ENCODE assay signal across 32 cellular contexts in genomic region chr6:71336901-71337300, GRCh38.
"Had no signal": no experiment of that assay in that cellular context is flagged by ENCODE, and none has a peak within 500 bp of the region (broad histone marks: within the 10 kb centered on the region; RNA-seq: fewer than 3 reads in every experiment).

No MANE protein-coding gene starts in this region.

- H3K27ac Mint-ChIP-seq: activated CD4-positive, alpha-beta memory T cell treated with anti-CD3 and anti-CD28 coated beads, Interleukin-2, amount 10 ng/mL, durations not matched to agents 7 days and 5 days; activated CD4-positive, alpha-beta T cell treated with anti-CD3 and anti-CD28 coated beads for 36 hours; activated CD4-positive, alpha-beta T cell treated with anti-CD3 and anti-CD28 coated beads, Interleukin-2, amount 10 ng/mL, durations not matched to agents 24 days and 14 days; activated naive CD8-positive, alpha-beta T cell; activated T-helper 17 cell treated with anti-CD3 and anti-CD28 coated beads, Interleukin-2, amount 50 U/mL, for 72 hours; dendritic cell treated with granulocyte-macrophage colony-stimulating factor and Interleukin-4, amounts not matched to agents 40 ng/mL and 50 ng/mL, for 4 days; endodermal cell; T-helper 17 cell; T-helper 2 cell treated with Interferon-gamma antibody and Interleukin-4, amounts not matched to agents 5 μg/mL and 100 μg/mL, for 36 hours had no signal

- H3K4me1 ChIP-seq: breast epithelium, colonic mucosa, gastroesophageal sphincter had no signal

- H3K4me3 Mint-ChIP-seq: activated CD4-positive, alpha-beta memory T cell treated with anti-CD3 and anti-CD28 coated beads, Interleukin-2, amount 10 ng/mL, durations not matched to agents 7 days and 5 days; activated CD4-positive, alpha-beta T cell treated with anti-CD3 and anti-CD28 coated beads for 36 hours; activated CD4-positive, alpha-beta T cell treated with anti-CD3 and anti-CD28 coated beads, Interleukin-2, amount 10 ng/mL, durations not matched to agents 24 days and 14 days; activated naive CD8-positive, alpha-beta T cell; activated T-cell treated with anti-CD3 and anti-CD28 coated beads, Interleukin-2, amount 50 U/mL, for 4 hours; activated T-helper 17 cell treated with anti-CD3 and anti-CD28 coated beads, Interleukin-2, amount 50 U/mL, for 72 hours; brain; dendritic cell treated with granulocyte-macrophage colony-stimulating factor and Interleukin-4, amounts not matched to agents 40 ng/mL and 50 ng/mL, for 4 days; endodermal cell; T-helper 17 cell; T-helper 2 cell treated with Interferon-gamma antibody and Interleukin-4, amounts not matched to agents 5 μg/mL and 100 μg/mL, for 36 hours had no signal

- H3K4me1 Mint-ChIP-seq: activated CD4-positive, alpha-beta memory T cell treated with anti-CD3 and anti-CD28 coated beads, Interleukin-2, amount 10 ng/mL, durations not matched to agents 7 days and 5 days; activated T-helper 17 cell treated with anti-CD3 and anti-CD28 coated beads, Interleukin-2, amount 50 U/mL, for 72 hours; brain; T-helper 17 cell had no signal

- H3K9me3 ChIP-seq: breast epithelium, colonic mucosa, gastroesophageal sphincter had no signal

- H3K9me3 Mint-ChIP-seq: activated CD4-positive, alpha-beta memory T cell treated with anti-CD3 and anti-CD28 coated beads, Interleukin-2, amount 10 ng/mL, durations not matched to agents 7 days and 5 days; activated CD4-positive, alpha-beta T cell treated with anti-CD3 and anti-CD28 coated beads, Interleukin-2, amount 10 ng/mL, durations not matched to agents 24 days and 14 days; activated T-cell treated with anti-CD3 and anti-CD28 coated beads, Interleukin-2, amount 50 U/mL, for 4 hours; activated T-helper 17 cell treated with anti-CD3 and anti-CD28 coated beads, Interleukin-2, amount 50 U/mL, for 72 hours; dendritic cell treated with granulocyte-macrophage colony-stimulating factor and Interleukin-4, amounts not matched to agents 40 ng/mL and 50 ng/mL, for 4 days; endodermal cell; T-helper 2 cell treated with Interferon-gamma antibody and Interleukin-4, amounts not matched to agents 5 μg/mL and 100 μg/mL, for 36 hours had no signal

- H3K36me3 Mint-ChIP-seq: activated naive CD8-positive, alpha-beta T cell; brain had no signal

- H3K4me3 ChIP-seq: breast epithelium, cardiac muscle cell, colonic mucosa, dorsolateral prefrontal cortex, gastroesophageal sphincter, heart right ventricle, hepatocyte had no signal

- DNase-seq: activated CD4-positive, alpha-beta memory T cell treated with anti-CD3 and anti-CD28 coated beads, Interleukin-2, amount 10 ng/mL, durations not matched to agents 7 days and 5 days; activated CD4-positive, alpha-beta T cell treated with anti-CD3 and anti-CD28 coated beads for 36 hours; activated CD4-positive, alpha-beta T cell treated with anti-CD3 and anti-CD28 coated beads, Interleukin-2, amount 10 ng/mL, durations not matched to agents 24 days and 14 days; activated CD4-positive, CD25-positive, alpha-beta regulatory T cell; activated CD4-positive, CD25-positive, alpha-beta regulatory T cell treated with anti-CD3 and anti-CD28 coated beads, Interleukin-2, amount 50 U/mL, for 72 hours; activated effector memory CD4-positive, alpha-beta T cell treated with Interleukin-2 at 50 U/mL for 16 hours; activated gamma-delta T cell treated with Interleukin-2 at 50 U/mL for 16 hours; activated naive CD4-positive, alpha-beta T cell treated with anti-CD3 and anti-CD28 coated beads, Interleukin-2, amount 50 U/mL, for 16 hours; activated naive CD4-positive, alpha-beta T cell treated with Interleukin-2 at 50 U/mL for 16 hours; activated T-cell treated with anti-CD3 and anti-CD28 coated beads, Interleukin-2, amount 50 U/mL, for 4 hours; amniotic stem cell; anterior cingulate cortex; central memory CD4-positive, alpha-beta T cell; cerebellar nuclear complex; colonic mucosa; dorsolateral prefrontal cortex; effector memory CD4-positive, alpha-beta T cell; endodermal cell; foreskin keratinocyte; heart right ventricle; T-helper 1 cell; T-helper 17 cell; T1000 had no signal

- H3K27me3 ChIP-seq: breast epithelium, cardiac muscle cell, colonic mucosa, dorsolateral prefrontal cortex, foreskin keratinocyte, gastroesophageal sphincter, heart right ventricle, hepatocyte had no signal

- H3K27me3 Mint-ChIP-seq: activated CD4-positive, alpha-beta T cell treated with anti-CD3 and anti-CD28 coated beads, Interleukin-2, amount 10 ng/mL, durations not matched to agents 24 days and 14 days; dendritic cell treated with granulocyte-macrophage colony-stimulating factor and Interleukin-4, amounts not matched to agents 40 ng/mL and 50 ng/mL, for 4 days; T-helper 17 cell had no signal

- H3K27ac ChIP-seq: breast epithelium, cardiac muscle cell, colonic mucosa, dorsolateral prefrontal cortex, foreskin keratinocyte, gastroesophageal sphincter, heart right ventricle, hepatocyte had no signal

- H3K36me3 ChIP-seq: breast epithelium, cardiac muscle cell, colonic mucosa, gastroesophageal sphincter, heart right ventricle had no signal
